ENCODE assay signal across 8 cellular contexts in the genomic region with DNA sequence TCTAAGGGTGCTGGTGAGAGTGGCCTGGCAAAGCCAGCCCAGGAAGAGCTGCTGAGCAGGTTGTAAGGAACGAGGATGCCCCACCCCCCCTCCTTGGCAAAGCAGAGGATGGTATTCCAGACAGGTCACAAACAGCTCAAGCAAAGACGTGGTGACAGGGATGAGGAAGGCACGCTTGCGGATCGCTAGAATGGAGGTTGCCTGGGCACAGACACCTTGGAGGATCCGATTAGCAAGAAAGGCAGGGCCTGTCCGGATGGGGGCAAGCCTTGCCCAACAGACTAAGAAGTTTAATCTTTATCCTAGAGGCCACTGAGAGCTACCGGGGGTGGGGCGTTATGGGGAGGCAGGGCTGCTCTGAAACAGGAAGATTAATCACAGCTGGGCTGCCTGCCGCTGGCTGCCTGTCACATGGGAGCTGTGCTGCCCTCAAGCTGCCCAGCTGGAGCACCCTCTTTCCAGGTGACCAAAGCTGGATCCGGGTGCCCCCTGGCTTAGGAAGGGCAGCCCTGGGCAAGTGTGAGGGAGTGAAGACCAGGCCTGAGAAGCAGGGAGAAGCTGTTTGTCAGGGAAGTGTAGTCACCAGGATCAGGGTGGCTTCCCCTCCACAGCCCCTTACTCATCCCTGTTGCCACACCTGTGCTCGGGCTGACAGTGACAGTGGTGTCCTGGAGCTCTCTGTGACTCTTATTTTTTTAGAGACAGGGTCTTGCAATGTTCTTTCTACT. TPM values are rescaled to one million over a fixed set of nuclear protein-coding genes. Genes with fewer than 3 reads are reported as not detected.
A peak's percentile ranks its signal among the peaks of the same experiment; 100 is the strongest.
DNase-seq lines count a peak whose midpoint lies in the region; ATAC-seq, FAIRE-seq and TF ChIP-seq lines count a peak whose summit lies in the region.

No MANE protein-coding gene starts in this region.

- peak overlapping the region; percentile 39 for H3K27ac Mint-ChIP-seq in endothelial cell (ENCODE audit: unreplicated experiment)

- no peak for TF ChIP-seq EP300 in tibial nerve (IDR thresholded peaks at IDR 0.05)

- TF ChIP-seq CTCF in endothelial cell (IDR thresholded peaks at IDR 0.05; ENCODE audit: unreplicated experiment) (no peak), pancreas (IDR thresholded peaks at IDR 0.05) (no peak), tibial nerve (IDR thresholded peaks at IDR 0.05) (no peak)

- intact Hi-C loops in pancreas (cut with DNase I) = loop anchor here in 1 of 3 donors (10.0 kb wide), 1 partner anchor 74 kb away; the partner anchor contains the start of gene BRPF3

- no peak overlapping the region for H3K4me3 ChIP-seq in pancreas
- H3K4me3 ChIP-seq in tibial nerve = no peak overlapping the region

- H3K4me3 Mint-ChIP-seq in endothelial cell (ENCODE audit: unreplicated experiment) = no peak overlapping the region

- H3K27me3 Mint-ChIP-seq in endothelial cell (ENCODE audit: unreplicated experiment) = peaks cover 8% of the 10 kb centered on the region

- ATAC-seq in pancreas = peak in 3 of 4 donors; percentile 25 to 58 (median 31)

- DNase-seq in ACHN (peak; percentile 28), HPDE6-E6E7 (ENCODE audit: extremely low spot score) (peak; percentile 33), endothelial cell (ENCODE audit: low spot score) (no peak), pancreas (no peak), HEK293T (ENCODE audit: extremely low spot score) (no peak), tibial nerve (ENCODE audit: low spot score in 2 of 2) (no peak), middle frontal gyrus (ENCODE audit: extremely low spot score, low spot score) (no peak)
- DNase-seq in activated CD4-positive, CD25-positive, alpha-beta regulatory T cell (lab: John Stamatoyannopoulos, UW) = peak; percentile 17 to 41 (median 24)

- no peak for FAIRE-seq in pancreas (lab: Jason Lieb, UNC)

- in situ Hi-C loops in ACHN (cut with HindIII; ENCODE audit: low pct_ligation_motif_present, low pct_unique_long_range_greater_than_20kb, low sequenced_read_pairs) = no loop called here

- H3K27me3 ChIP-seq in pancreas (no peaks in the 10 kb centered on the region), tibial nerve (no peaks in the 10 kb centered on the region)

- peaks cover 31% of the 10 kb centered on the region for H3K4me1 Mint-ChIP-seq in endothelial cell (ENCODE audit: unreplicated experiment)

- H3K9me3 Mint-ChIP-seq in endothelial cell (ENCODE audit: unreplicated experiment) = no peaks in the 10 kb centered on the region

- no peak for TF ChIP-seq POLR2A in tibial nerve (IDR thresholded peaks at IDR 0.05)

- peak overlapping the region in 1 of 4 donors; percentile 47 for H3K27ac ChIP-seq in pancreas
- peak overlapping the region in 1 of 4 donors; percentile 73 for H3K27ac ChIP-seq in tibial nerve

- H3K4me1 ChIP-seq in pancreas (no peaks in the 10 kb centered on the region), tibial nerve (peaks cover 0 to 32% (median 14%) of the 10 kb centered on the region in 4 donors)

- H3K36me3 Mint-ChIP-seq in endothelial cell (ENCODE audit: low read depth, unreplicated experiment) = peaks cover 5% of the 10 kb centered on the region

- H3K36me3 ChIP-seq in pancreas (peaks cover 0 to 7% (median 0%) of the 10 kb centered on the region in 3 donors), tibial nerve (peaks cover 0 to 19% (median 0%) of the 10 kb centered on the region in 3 donors)

- WGBS in pancreas, 2 donors = 50 to 59% methylated on average over 11 to 12 of the region's 12 CpGs
- 31 to 33% methylated on average over 10 to 11 of the region's 12 CpGs for WGBS in tibial nerve, 2 donors

- POLR2A ChIA-PET in HEK293T (lab: Yijun Ruan, JAX) = interaction anchor here (1.0 to 1.7 kb wide), 4 partner anchors 12 to 94 kb away, joined by 3 to 8 read pairs (median 4); partner anchors contain the start of gene MAPK14

- CTCF ChIA-PET in HEK293T (lab: Yijun Ruan, JAX) = interaction anchor here (1.1 kb wide), 1 partner anchor 9 kb away, joined by 3 read pairs; the partner anchor contains the start of gene MAPK13

- H3K9me3 ChIP-seq in pancreas (no peaks in the 10 kb centered on the region), tibial nerve (no peaks in the 10 kb centered on the region)

TF ChIP-seq in HEK293T, 16 proteins besides CTCF, POLR2A, EP300 and RAD21:
- TF ChIP-seq SUZ12 (IDR thresholded peaks at IDR 0.05) (no peak), FOXA1 (IDR thresholded peaks at IDR 0.05) (no peak), HDGF (IDR thresholded peaks at IDR 0.05; ENCODE audit: borderline replicate concordance) (no peak), FOXM1 (IDR thresholded peaks at IDR 0.05; ENCODE audit: borderline replicate concordance) (no peak), FOXK2 (IDR thresholded peaks at IDR 0.05) (no peak), NFRKB (IDR thresholded peaks at IDR 0.05) (no peak), ZNF384 (IDR thresholded peaks at IDR 0.05) (no peak), ARNT (IDR thresholded peaks at IDR 0.05) (no peak), TARDBP (IDR thresholded peaks at IDR 0.05) (no peak), CTBP1 (IDR thresholded peaks at IDR 0.05; ENCODE audit: borderline replicate concordance) (no peak), PKNOX1 (IDR thresholded peaks at IDR 0.05) (no peak), BHLHE40 (IDR thresholded peaks at IDR 0.05; ENCODE audit: borderline replicate concordance) (no peak), LEF1 (IDR thresholded peaks at IDR 0.05; ENCODE audit: borderline replicate concordance) (no peak), L3MBTL2 (conservative IDR thresholded peaks at IDR 0.05) (no peak), ELF4 (IDR thresholded peaks at IDR 0.05) (no peak)
TF ChIP-seq in HEK293T: peak in this region for 0.

RNA-seq across cellular contexts. Expression of gene MAPK13, which starts 9.2 kb away (rescaled TPM):
- total RNA-seq in endothelial cell (ENCODE audit: unreplicated experiment) = 6.6 TPM
- total RNA-seq in pancreas = 10 to 100 TPM; 29.9 to 46.3 (median 34.3) TPM
- polyA plus RNA-seq in pancreas = 10 to 100 TPM; 20.2 to 28.9 TPM
- total RNA-seq in tibial nerve = 10 to 100 TPM in 2 of 4 donors, 1 to 10 TPM in 2; 2.7 to 11.7 (median 7.2) TPM

Comparison
In these comparisons a context has a peak if more than half of its experiments do, and no peak if none do; other contexts are left out.
1. DNase-seq: peak in ACHN (single experiment), HPDE6-E6E7 (single experiment) and activated CD4-positive, CD25-positive, alpha-beta regulatory T cell (4 of 4); none in endothelial cell (single experiment), pancreas (0 of 6), HEK293T (single experiment), tibial nerve (0 of 2) and middle frontal gyrus (single experiment).